ENCODE assay signal across 2 cellular contexts in the genomic region with DNA sequence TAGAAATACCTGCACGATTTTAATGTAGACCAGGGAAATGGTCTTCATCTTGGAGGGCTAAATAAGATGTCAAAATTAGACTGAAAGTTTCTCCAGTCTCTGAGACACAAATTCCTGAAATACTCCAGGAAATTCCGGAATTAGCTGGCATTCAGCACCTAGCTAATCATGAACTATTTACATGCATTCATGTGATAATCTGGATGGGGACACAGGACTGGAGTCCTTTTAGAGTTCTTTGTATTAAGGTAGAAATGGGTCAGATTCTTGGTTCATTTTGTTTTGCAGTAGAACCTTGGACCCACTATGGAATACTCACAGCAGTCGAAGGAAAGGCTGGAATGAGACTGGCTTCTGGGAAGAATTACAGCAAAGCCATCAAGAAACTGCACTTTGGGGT.
TF ChIP-seq lines count a peak whose summit lies in the region.

No MANE protein-coding gene starts in this region.

TF ChIP-seq in A549, 52 proteins besides CTCF, POLR2A, EP300 and RAD21:
- no peak for TF ChIP-seq RFX5 (IDR thresholded peaks at IDR 0.05)
- no peak for TF ChIP-seq HOXB13 (CRISPR knock-in tag; IDR thresholded peaks at IDR 0.05; ENCODE audit: low read depth)
- TF ChIP-seq FOXS1 (CRISPR knock-in tag; IDR thresholded peaks at IDR 0.05), result no peak
- TF ChIP-seq MAZ (IDR thresholded peaks at IDR 0.05; ENCODE audit: borderline replicate concordance, low read depth, low read length), result no peak
- no peak for TF ChIP-seq JUN (IDR thresholded peaks at IDR 0.05)
- no peak for TF ChIP-seq E2F6 (IDR thresholded peaks at IDR 0.05; ENCODE audit: borderline replicate concordance, low read depth)

TF ChIP-seq in HCT116, 20 proteins besides CTCF, POLR2A, EP300 and RAD21:
- TF ChIP-seq, protein P1, sequence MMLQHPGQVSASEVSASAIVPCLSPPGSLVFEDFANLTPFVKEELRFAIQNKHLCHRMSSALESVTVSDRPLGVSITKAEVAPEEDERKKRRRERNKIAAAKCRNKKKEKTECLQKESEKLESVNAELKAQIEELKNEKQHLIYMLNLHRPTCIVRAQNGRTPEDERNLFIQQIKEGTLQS (IDR thresholded peaks at IDR 0.05), result no peak
- no peak for TF ChIP-seq CEBPB (IDR thresholded peaks at IDR 0.05; ENCODE audit: low read depth)
- TF ChIP-seq ZNF274 (IDR thresholded peaks at IDR 0.05; ENCODE audit: low read depth, low read length), result no peak
- TF ChIP-seq SRF (IDR thresholded peaks at IDR 0.05; ENCODE audit: low read depth), result no peak
- no peak for TF ChIP-seq EZH2phosphoT487 (IDR thresholded peaks at IDR 0.05; ENCODE audit: borderline replicate concordance)
- no peak for TF ChIP-seq EGR1 (IDR thresholded peaks at IDR 0.05; ENCODE audit: low read depth)
- TF ChIP-seq SIN3A (IDR thresholded peaks at IDR 0.05; ENCODE audit: low read depth), result no peak
